Comparison of ENCODE assay signal across 1 cellular context in genomic region chr2:38560092-38560491, GRCh38.
A peak's percentile ranks its signal among the peaks of the same experiment; 100 is the strongest.
TF ChIP-seq lines count a peak whose summit lies in the region.

No MANE protein-coding gene starts in this region.

TF ChIP-seq in GM12878, 131 proteins besides CTCF, POLR2A, EP300 and RAD21:
- TF ChIP-seq SUPT20H (IDR thresholded peaks at IDR 0.05; ENCODE audit: borderline replicate concordance, control insufficient read depth, low read depth, low read length) (no peak), SPI1 (IDR thresholded peaks at IDR 0.05; ENCODE audit: borderline replicate concordance, insufficient read depth, low read depth, low read length) (peak; percentile 51; the same call in 1 of the 2 replicates), MXI1 (IDR thresholded peaks at IDR 0.05; ENCODE audit: low read depth, low read length) (no peak)
